1 cellular context compared by ENCODE assay signal in genomic region chr19:4867534-4868285, GRCh38.
TF ChIP-seq lines count a peak whose summit lies in the region.

Gene PLIN3, minus strand, starts transcription at chr19:4867667. Its CDS starts 6,273 bp downstream, at chr19:4861394.

TF ChIP-seq in HepG2, 621 proteins besides CTCF, POLR2A, EP300 and RAD21 (continued from another document and continues in another):
- TF ChIP-seq ZSCAN5A (CRISPR knock-in tag; IDR thresholded peaks at IDR 0.05; ENCODE audit: borderline replicate concordance): 0 out of 2 replicates have a peak, but pooled peaks have one; percentile 32
- TF ChIP-seq HOXA7 (CRISPR knock-in tag; IDR thresholded peaks at IDR 0.05): no peak
- no peak for TF ChIP-seq PHF20 (CRISPR knock-in tag; IDR thresholded peaks at IDR 0.05)
- TF ChIP-seq E2F2 (CRISPR knock-in tag; IDR thresholded peaks at IDR 0.05; ENCODE audit: borderline replicate concordance): no peak
- peak; percentile 66 for TF ChIP-seq ZNF567 (CRISPR knock-in tag; IDR thresholded peaks at IDR 0.05; ENCODE audit: borderline replicate concordance)
- TF ChIP-seq ZBTB14 (CRISPR knock-in tag; IDR thresholded peaks at IDR 0.05): no peak
- no peak for TF ChIP-seq ARHGAP35 (CRISPR knock-in tag; IDR thresholded peaks at IDR 0.05; ENCODE audit: borderline replicate concordance)
- TF ChIP-seq ZSCAN9 (CRISPR knock-in tag; IDR thresholded peaks at IDR 0.05; ENCODE audit: borderline replicate concordance): no peak
- TF ChIP-seq ZHX1 (CRISPR knock-in tag; IDR thresholded peaks at IDR 0.05; ENCODE audit: low read depth): no peak
- no peak for TF ChIP-seq ZNF224 (CRISPR knock-in tag; IDR thresholded peaks at IDR 0.05)
- TF ChIP-seq ZSCAN25 (CRISPR knock-in tag; IDR thresholded peaks at IDR 0.05): no peak
- TF ChIP-seq GMEB2 (CRISPR knock-in tag; IDR thresholded peaks at IDR 0.05; ENCODE audit: low read depth): no peak
- peak; percentile 82; the same call in 1 of the 2 replicates for TF ChIP-seq TARDBP (CRISPR knock-in tag; IDR thresholded peaks at IDR 0.05)
- TF ChIP-seq ZNF101 (CRISPR knock-in tag; IDR thresholded peaks at IDR 0.05; ENCODE audit: borderline replicate concordance, low read depth): no peak
- TF ChIP-seq AKAP8 (CRISPR knock-in tag; IDR thresholded peaks at IDR 0.05): no peak
- TF ChIP-seq FOXK2 (IDR thresholded peaks at IDR 0.05): peak; percentile 67; the same call in 1 of the 2 replicates
- no peak for TF ChIP-seq TRIM22 (IDR thresholded peaks at IDR 0.05)
- TF ChIP-seq DBP (CRISPR knock-in tag; IDR thresholded peaks at IDR 0.05; ENCODE audit: not compliant biosample characterization): no peak
- no peak; the same call in 1 of the 2 replicates for TF ChIP-seq KDM5A (IDR thresholded peaks at IDR 0.05; ENCODE audit: borderline replicate concordance, low read length)
- peak; percentile 92 for TF ChIP-seq NFYC (CRISPR knock-in tag; IDR thresholded peaks at IDR 0.05)
- TF ChIP-seq U2AF1 (optimal IDR thresholded peaks at IDR 0.05; ENCODE audit: low read depth, low read length): no peak
- TF ChIP-seq ZNF629 (CRISPR knock-in tag; conservative IDR thresholded peaks at IDR 0.05): peak; percentile 99
- TF ChIP-seq TFAP4 (IDR thresholded peaks at IDR 0.05; ENCODE audit: borderline replicate concordance, low read depth): no peak; the same call in 1 of the 2 replicates
- peak in 1 of 2 experiments; percentile 65; a peak in 2 of 4 replicates for TF ChIP-seq KLF16 (CRISPR knock-in tag; IDR thresholded peaks at IDR 0.05)
- no peak for TF ChIP-seq RFX1 (IDR thresholded peaks at IDR 0.05)
- no peak for TF ChIP-seq NAIF1 (CRISPR knock-in tag; IDR thresholded peaks at IDR 0.05; ENCODE audit: borderline replicate concordance)
- 0 out of 2 replicates have a peak, but pooled peaks have one; percentile 13 for TF ChIP-seq ATF7 (IDR thresholded peaks at IDR 0.05)
- no peak; the same call in 1 of the 2 replicates for TF ChIP-seq ATF7 (CRISPR knock-in tag; IDR thresholded peaks at IDR 0.05)
- TF ChIP-seq MIER3 (CRISPR knock-in tag; IDR thresholded peaks at IDR 0.05; ENCODE audit: borderline replicate concordance): 0 out of 2 replicates have a peak, but pooled peaks have one; percentile 27
- no peak for TF ChIP-seq NKX3-1 (CRISPR knock-in tag; IDR thresholded peaks at IDR 0.05)
- TF ChIP-seq TAF1 (CRISPR knock-in tag; IDR thresholded peaks at IDR 0.05): peak; percentile 61
- no peak for TF ChIP-seq ZNF10 (CRISPR knock-in tag; IDR thresholded peaks at IDR 0.05; ENCODE audit: borderline replicate concordance, low read depth)
- TF ChIP-seq TCF7 (IDR thresholded peaks at IDR 0.05; ENCODE audit: low read depth): no peak
- no peak for TF ChIP-seq KIAA2018 (CRISPR knock-in tag; IDR thresholded peaks at IDR 0.05; ENCODE audit: borderline replicate concordance)
- peak; percentile 67 for TF ChIP-seq SAP130 (CRISPR knock-in tag; IDR thresholded peaks at IDR 0.05; ENCODE audit: low read depth)
- TF ChIP-seq SMAD3 (CRISPR knock-in tag; IDR thresholded peaks at IDR 0.05): no peak
- no peak for TF ChIP-seq TMF1 (CRISPR knock-in tag; IDR thresholded peaks at IDR 0.05; ENCODE audit: low read depth)
- no peak for TF ChIP-seq MLLT10 (CRISPR knock-in tag; IDR thresholded peaks at IDR 0.05)
- TF ChIP-seq BRF2 (CRISPR knock-in tag; IDR thresholded peaks at IDR 0.05): no peak
- peak; percentile 58; the same call in 1 of the 2 replicates for TF ChIP-seq SALL1 (CRISPR knock-in tag; IDR thresholded peaks at IDR 0.05)
- no peak for TF ChIP-seq ZFP62 (CRISPR knock-in tag; IDR thresholded peaks at IDR 0.05)
- no peak for TF ChIP-seq CENPX (CRISPR knock-in tag; IDR thresholded peaks at IDR 0.05)
- TF ChIP-seq RFXANK (CRISPR knock-in tag; IDR thresholded peaks at IDR 0.05): no peak
